ENCODE assay signal across 15 cellular contexts in the genomic region with DNA sequence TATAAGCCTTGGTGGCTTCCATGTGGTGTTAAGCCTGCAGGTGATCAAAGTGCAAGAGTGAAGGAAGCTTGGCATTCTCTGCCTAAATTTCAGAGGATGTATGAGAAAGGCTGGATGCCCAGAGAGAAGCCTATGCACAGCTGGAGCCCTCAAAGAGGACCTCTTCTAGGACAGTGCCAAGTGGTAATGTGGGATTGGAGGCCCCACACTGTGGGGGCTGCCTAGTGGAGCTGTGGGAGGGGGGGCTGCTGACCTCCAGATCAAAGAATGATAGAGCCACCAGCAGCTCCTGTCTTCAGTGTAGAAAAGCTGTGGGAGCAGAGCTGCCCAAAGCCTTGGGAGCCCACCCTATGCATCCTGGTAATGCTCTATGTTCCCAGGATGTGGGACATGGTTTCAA.
"Had no signal": no experiment of that assay in that cellular context is flagged by ENCODE, and none has a peak within 500 bp of the region (broad histone marks: within the 10 kb centered on the region; RNA-seq: fewer than 3 reads in every experiment).

No MANE protein-coding gene starts in this region.

- ATAC-seq: activated CD4-positive, CD25-positive, alpha-beta regulatory T cell treated with anti-CD3 and anti-CD28 coated beads, Interleukin-2, amount 50 U/mL, for 24 hours; activated T-cell treated with anti-CD3 and anti-CD28 coated beads, Interleukin-2, amount 50 U/mL, for 4 hours; gastrocnemius medialis; heart right ventricle; left ventricle myocardium superior had no signal

- H3K4me3 Mint-ChIP-seq: activated naive CD8-positive, alpha-beta T cell; activated T-cell treated with anti-CD3 and anti-CD28 coated beads, Interleukin-2, amount 50 U/mL, for 4 hours; neural crest cell; T-helper 2 cell treated with Interferon-gamma antibody and Interleukin-4, amounts not matched to agents 5 μg/mL and 100 μg/mL, for 36 hours had no signal

- H3K4me1 Mint-ChIP-seq: neural crest cell had no signal

- H3K36me3 Mint-ChIP-seq: activated naive CD8-positive, alpha-beta T cell had no signal

- H3K27ac Mint-ChIP-seq: activated naive CD8-positive, alpha-beta T cell; T-helper 2 cell treated with Interferon-gamma antibody and Interleukin-4, amounts not matched to agents 5 μg/mL and 100 μg/mL, for 36 hours had no signal

- DNase-seq: activated CD4-positive, alpha-beta T cell treated with anti-CD3 and anti-CD28 coated beads, Interleukin-2, amount 50 U/mL, for 48 hours; activated effector memory CD4-positive, alpha-beta T cell treated with anti-CD3 and anti-CD28 coated beads, Interleukin-2, amount 50 U/mL, for 16 hours; activated T-cell treated with anti-CD3 and anti-CD28 coated beads, Interleukin-2, amount 50 U/mL, for 4 hours; gastrocnemius medialis; heart right ventricle; islet precursor cell; left ventricle myocardium superior; ovary; stimulated activated CD4-positive, alpha-beta T cell treated with anti-CD3 and anti-CD28 coated beads, Interleukin-15, amount 100 ng/mL, for 24 hours; stimulated activated CD4-positive, alpha-beta T cell treated with anti-CD3 and anti-CD28 coated beads, Interleukin-4, amount 100 ng/mL, for 24 hours; stomach had no signal
